In the genomic region with DNA sequence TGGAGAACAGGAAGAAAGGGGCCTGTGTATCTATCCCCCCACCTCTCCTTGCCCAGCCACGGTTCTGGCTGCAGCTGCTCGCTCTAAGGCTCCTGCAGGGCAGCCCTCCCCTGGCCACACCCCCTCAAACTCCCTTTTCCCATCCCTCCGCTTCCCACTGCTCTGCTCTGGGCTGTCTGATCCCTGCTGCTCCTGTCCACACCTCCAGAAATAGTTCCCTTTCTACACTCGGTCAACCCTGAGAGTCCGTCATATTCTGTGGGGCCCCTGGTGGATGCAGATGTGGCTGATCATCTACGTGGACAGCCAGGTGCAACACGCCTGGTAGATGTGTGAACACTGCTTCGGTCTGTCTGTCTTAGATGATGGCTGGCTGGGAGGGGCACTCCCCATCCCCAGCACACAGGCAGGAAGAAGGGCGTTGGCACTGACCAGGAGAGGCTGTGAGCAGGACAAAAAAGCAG, we compare ENCODE assay signal across 1 cellular context.
TF ChIP-seq lines count a peak whose summit lies in the region.

No MANE protein-coding gene starts in this region.

TF ChIP-seq in GM23338, 12 proteins besides CTCF, POLR2A, EP300 and RAD21 (continued from another document):
- TF ChIP-seq, protein P1, sequence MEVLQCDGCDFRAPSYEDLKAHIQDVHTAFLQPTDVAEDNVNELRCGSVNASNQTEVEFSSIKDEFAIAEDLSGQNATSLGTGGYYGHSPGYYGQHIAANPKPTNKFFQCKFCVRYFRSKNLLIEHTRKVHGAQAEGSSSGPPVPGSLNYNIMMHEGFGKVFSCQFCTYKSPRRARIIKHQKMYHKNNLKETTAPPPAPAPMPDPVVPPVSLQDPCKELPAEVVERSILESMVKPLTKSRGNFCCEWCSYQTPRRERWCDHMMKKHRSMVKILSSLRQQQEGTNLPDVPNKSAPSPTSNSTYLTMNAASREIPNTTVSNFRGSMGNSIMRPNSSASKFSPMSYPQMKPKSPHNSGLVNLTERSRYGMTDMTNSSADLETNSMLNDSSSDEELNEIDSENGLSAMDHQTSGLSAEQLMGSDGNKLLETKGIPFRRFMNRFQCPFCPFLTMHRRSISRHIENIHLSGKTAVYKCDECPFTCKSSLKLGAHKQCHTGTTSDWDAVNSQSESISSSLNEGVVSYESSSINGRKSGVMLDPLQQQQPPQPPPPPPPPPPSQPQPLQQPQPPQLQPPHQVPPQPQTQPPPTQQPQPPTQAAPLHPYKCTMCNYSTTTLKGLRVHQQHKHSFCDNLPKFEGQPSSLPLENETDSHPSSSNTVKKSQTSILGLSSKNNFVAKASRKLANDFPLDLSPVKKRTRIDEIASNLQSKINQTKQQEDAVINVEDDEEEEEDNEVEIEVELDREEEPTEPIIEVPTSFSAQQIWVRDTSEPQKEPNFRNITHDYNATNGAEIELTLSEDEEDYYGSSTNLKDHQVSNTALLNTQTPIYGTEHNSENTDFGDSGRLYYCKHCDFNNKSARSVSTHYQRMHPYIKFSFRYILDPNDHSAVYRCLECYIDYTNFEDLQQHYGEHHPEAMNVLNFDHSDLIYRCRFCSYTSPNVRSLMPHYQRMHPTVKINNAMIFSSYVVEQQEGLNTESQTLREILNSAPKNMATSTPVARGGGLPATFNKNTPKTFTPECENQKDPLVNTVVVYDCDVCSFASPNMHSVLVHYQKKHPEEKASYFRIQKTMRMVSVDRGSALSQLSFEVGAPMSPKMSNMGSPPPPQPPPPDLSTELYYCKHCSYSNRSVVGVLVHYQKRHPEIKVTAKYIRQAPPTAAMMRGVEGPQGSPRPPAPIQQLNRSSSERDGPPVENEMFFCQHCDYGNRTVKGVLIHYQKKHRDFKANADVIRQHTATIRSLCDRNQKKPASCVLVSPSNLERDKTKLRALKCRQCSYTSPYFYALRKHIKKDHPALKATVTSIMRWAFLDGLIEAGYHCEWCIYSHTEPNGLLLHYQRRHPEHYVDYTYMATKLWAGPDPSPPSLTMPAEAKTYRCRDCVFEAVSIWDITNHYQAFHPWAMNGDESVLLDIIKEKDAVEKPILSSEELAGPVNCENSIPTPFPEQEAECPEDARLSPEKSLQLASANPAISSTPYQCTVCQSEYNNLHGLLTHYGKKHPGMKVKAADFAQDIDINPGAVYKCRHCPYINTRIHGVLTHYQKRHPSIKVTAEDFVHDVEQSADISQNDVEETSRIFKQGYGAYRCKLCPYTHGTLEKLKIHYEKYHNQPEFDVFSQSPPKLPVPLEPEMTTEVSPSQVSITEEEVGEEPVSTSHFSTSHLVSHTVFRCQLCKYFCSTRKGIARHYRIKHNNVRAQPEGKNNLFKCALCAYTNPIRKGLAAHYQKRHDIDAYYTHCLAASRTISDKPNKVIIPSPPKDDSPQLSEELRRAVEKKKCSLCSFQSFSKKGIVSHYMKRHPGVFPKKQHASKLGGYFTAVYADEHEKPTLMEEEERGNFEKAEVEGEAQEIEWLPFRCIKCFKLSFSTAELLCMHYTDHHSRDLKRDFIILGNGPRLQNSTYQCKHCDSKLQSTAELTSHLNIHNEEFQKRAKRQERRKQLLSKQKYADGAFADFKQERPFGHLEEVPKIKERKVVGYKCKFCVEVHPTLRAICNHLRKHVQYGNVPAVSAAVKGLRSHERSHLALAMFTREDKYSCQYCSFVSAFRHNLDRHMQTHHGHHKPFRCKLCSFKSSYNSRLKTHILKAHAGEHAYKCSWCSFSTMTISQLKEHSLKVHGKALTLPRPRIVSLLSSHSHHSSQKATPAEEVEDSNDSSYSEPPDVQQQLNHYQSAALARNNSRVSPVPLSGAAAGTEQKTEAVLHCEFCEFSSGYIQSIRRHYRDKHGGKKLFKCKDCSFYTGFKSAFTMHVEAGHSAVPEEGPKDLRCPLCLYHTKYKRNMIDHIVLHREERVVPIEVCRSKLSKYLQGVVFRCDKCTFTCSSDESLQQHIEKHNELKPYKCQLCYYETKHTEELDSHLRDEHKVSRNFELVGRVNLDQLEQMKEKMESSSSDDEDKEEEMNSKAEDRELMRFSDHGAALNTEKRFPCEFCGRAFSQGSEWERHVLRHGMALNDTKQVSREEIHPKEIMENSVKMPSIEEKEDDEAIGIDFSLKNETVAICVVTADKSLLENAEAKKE (CRISPR knock-in tag; IDR thresholded peaks at IDR 0.05) = no peak
- TF ChIP-seq CREB1 (CRISPR knock-in tag; IDR thresholded peaks at IDR 0.05; ENCODE audit: low read depth) = no peak
- no peak for TF ChIP-seq STAT1 (IDR thresholded peaks at IDR 0.05; ENCODE audit: unreplicated experiment)
- no peak for TF ChIP-seq JUNB (IDR thresholded peaks at IDR 0.05; ENCODE audit: unreplicated experiment)
- TF ChIP-seq ZNF114 (CRISPR knock-in tag; IDR thresholded peaks at IDR 0.05) = no peak
